11 cellular contexts compared by ENCODE assay signal in genomic region chr2:84846732-84847131, GRCh38. TPM values are rescaled to one million over a fixed set of nuclear protein-coding genes. Genes with fewer than 3 reads are reported as not detected.
DNase-seq lines count a peak whose midpoint lies in the region; ATAC-seq and TF ChIP-seq lines count a peak whose summit lies in the region.
"Had no signal": no experiment of that assay in that cellular context is flagged by ENCODE, and none has a peak within 500 bp of the region (broad histone marks: within the 10 kb centered on the region; RNA-seq: fewer than 3 reads in every experiment).

No MANE protein-coding gene starts in this region.

- no peak overlapping the region for H2BK12ac ChIP-seq in neuronal stem cell (ENCODE audit: low read length)

- no peaks in the 10 kb centered on the region for H3K27me3 Mint-ChIP-seq in CD4-positive, alpha-beta T cell
- no peaks in the 10 kb centered on the region for H3K27me3 Mint-ChIP-seq in central memory CD8-positive, alpha-beta T cell

- H3K36me3 ChIP-seq in neuronal stem cell (replicated peaks in 1 of 2; ENCODE audit: control insufficient read depth in 2 of 2, insufficient read depth in 2 of 2, low read length in 2 of 2): no peaks in the 10 kb centered on the region

- H3K9me3 Mint-ChIP-seq in CD4-positive, alpha-beta T cell: no peaks in the 10 kb centered on the region
- no peaks in the 10 kb centered on the region for H3K9me3 Mint-ChIP-seq in central memory CD8-positive, alpha-beta T cell

- H3K4me2 ChIP-seq in neuronal stem cell (ENCODE audit: insufficient read depth, low read length, poor library complexity, severe bottlenecking): no peak overlapping the region
- H3K4me2 ChIP-seq: KMS-11 had no signal

- H3K4ac ChIP-seq in neuronal stem cell (ENCODE audit: low read length): no peak overlapping the region

- H3K27ac ChIP-seq in CD4-positive, alpha-beta T cell (ENCODE audit: low read depth, low read length): peak overlapping the region; percentile 90
- H3K27ac ChIP-seq in neuronal stem cell (replicated peaks; ENCODE audit: low read length): no peak overlapping the region
- H3K27ac ChIP-seq: KMS-11 had no signal

- intact Hi-C loops in CD4-positive, alpha-beta T cell (cut with DNase I, micrococcal nuclease): loop anchor here in 1 of 2 experiments (1.0 to 2.0 kb wide), 5 partner anchors 9 to 64 kb away; no protein-coding TSS in a partner anchor

- H3K18ac ChIP-seq in neuronal stem cell (ENCODE audit: low read length): no peak overlapping the region

- whole genome bisulfite sequencing in neuronal stem cell (ENCODE audit: extremely low coverage in 2 of 2, insufficient read length in 2 of 2, insufficient replicate concordance in 1 of 2), 2 donors: no CpG with 5 or more reads among the region's 2 CpGs

- no peak overlapping the region for H2AFZ ChIP-seq in neuronal stem cell (ENCODE audit: low read length)

- no peak overlapping the region for H4K91ac ChIP-seq in neuronal stem cell (ENCODE audit: low read depth, low read length, poor library complexity)

- H3K4me3 Mint-ChIP-seq in CD4-positive, alpha-beta T cell: peak overlapping the region; percentile 84
- H3K4me3 Mint-ChIP-seq in central memory CD8-positive, alpha-beta T cell: peak overlapping the region; percentile 61

- CTCF ChIA-PET in CD4-positive, alpha-beta T cell (lab: Charles Lee): interaction anchor here (1.1 to 3.0 kb wide), 4 partner anchors 16 to 79 kb away, joined by 3 to 16 read pairs (median 4); no protein-coding TSS in a partner anchor

- H2BK120ac ChIP-seq in neuronal stem cell (ENCODE audit: low read depth, low read length): no peak overlapping the region

- H3K4me3 ChIP-seq in neuronal stem cell (ENCODE audit: low read length in 2 of 2): no peak overlapping the region

- no peak for DNase-seq in CD4-positive, alpha-beta T cell
- DNase-seq in RPMI7951 (ENCODE audit: low read depth) (peak; percentile 33), neuronal stem cell (ENCODE audit: low spot score) (no peak), activated gamma-delta T cell (lab: John Stamatoyannopoulos, UW) (no peak), LoVo (ENCODE audit: low spot score) (no peak), A172 (ENCODE audit: low spot score) (no peak)
- no peak for DNase-seq in central memory CD8-positive, alpha-beta T cell (ENCODE audit: low spot score in 2 of 2)
- DNase-seq: Caco-2, SW 1271 had no signal

- no peak overlapping the region for H2BK15ac ChIP-seq in neuronal stem cell (ENCODE audit: low read length)

- H4K8ac ChIP-seq in neuronal stem cell (ENCODE audit: low read depth, low read length): no peak overlapping the region

- H3K23ac ChIP-seq in neuronal stem cell (ENCODE audit: low read depth, low read length, poor library complexity): no peak overlapping the region

- peaks cover 64% of the 10 kb centered on the region for H3K36me3 Mint-ChIP-seq in CD4-positive, alpha-beta T cell (ENCODE audit: low read depth)
- H3K36me3 Mint-ChIP-seq in central memory CD8-positive, alpha-beta T cell (ENCODE audit: insufficient read depth): peaks cover 2% of the 10 kb centered on the region

- H2BK5ac ChIP-seq in neuronal stem cell (ENCODE audit: low read length): no peak overlapping the region

- no peaks in the 10 kb centered on the region for H3K9me3 ChIP-seq in CD4-positive, alpha-beta T cell (ENCODE audit: control insufficient read depth, low read length)
- H3K9me3 ChIP-seq in neuronal stem cell (replicated peaks in 1 of 2; ENCODE audit: control insufficient read depth in 2 of 2, insufficient read depth in 1 of 2, low read depth in 1 of 2, low read length in 2 of 2): peaks cover 0 to 2% of the 10 kb centered on the region in 2 donors
- H3K9me3 ChIP-seq: Caco-2 had no signal

- POLR2A ChIA-PET in CD4-positive, alpha-beta T cell (lab: Charles Lee): interaction anchor here (0.7 to 10.7 kb wide), 33 partner anchors 9 to 197 kb away, joined by 3 to 138 read pairs (median 5); partner anchors contain the start of genes TMSB10 and TRABD2A

- TF ChIP-seq CTCF in CD4-positive, alpha-beta T cell (IDR thresholded peaks at IDR 0.05): no peak

- H3K14ac ChIP-seq in neuronal stem cell (ENCODE audit: low read length): peak overlapping the region; percentile 11

- H3K27ac Mint-ChIP-seq in CD4-positive, alpha-beta T cell: peak overlapping the region; percentile 96
- peak overlapping the region; percentile 94 for H3K27ac Mint-ChIP-seq in central memory CD8-positive, alpha-beta T cell (ENCODE audit: low read depth)

- no peak overlapping the region for H2AK5ac ChIP-seq in neuronal stem cell (ENCODE audit: low read depth, low read length)

- no peaks in the 10 kb centered on the region for H3K79me1 ChIP-seq in neuronal stem cell (ENCODE audit: low read depth, low read length)

- H3K4me1 ChIP-seq in neuronal stem cell (ENCODE audit: control insufficient read depth in 2 of 2, insufficient read depth in 1 of 2, low read depth in 1 of 2, low read length in 2 of 2): peaks cover 0 to 2% of the 10 kb centered on the region in 2 donors
- H3K4me1 ChIP-seq: Caco-2 had no signal

- no peak overlapping the region for H3K9ac ChIP-seq in neuronal stem cell (ENCODE audit: low read depth, low read length, poor library complexity)
- H3K9ac ChIP-seq: KMS-11 had no signal

- peaks cover 95% of the 10 kb centered on the region for H3K4me1 Mint-ChIP-seq in CD4-positive, alpha-beta T cell (ENCODE audit: low read depth)
- H3K4me1 Mint-ChIP-seq in central memory CD8-positive, alpha-beta T cell: peaks cover 81% of the 10 kb centered on the region

- no peak for ATAC-seq in CD4-positive, alpha-beta T cell (ENCODE audit: poor library complexity)
- ATAC-seq in central memory CD8-positive, alpha-beta T cell (replicated peaks; ENCODE audit: extremely low read depth, poor library complexity, severe bottlenecking): no peak
- no peak for ATAC-seq in HG03108 (IDR thresholded peaks at IDR 0.05; ENCODE audit: unreplicated experiment)

- no peaks in the 10 kb centered on the region for H3K27me3 ChIP-seq in CD4-positive, alpha-beta T cell (ENCODE audit: control insufficient read depth, insufficient read depth, low read length)
- H3K27me3 ChIP-seq in neuronal stem cell (ENCODE audit: control insufficient read depth in 3 of 3, insufficient read depth in 3 of 3, low read depth in 1 of 3, low read length in 3 of 3): no peaks in the 10 kb centered on the region

RNA-seq across cellular contexts. Expression of gene TRABD2A, which starts 34.2 kb away (rescaled TPM):
- total RNA-seq in CD4-positive, alpha-beta T cell: 100 to 1,000 TPM; 166 to 170 TPM
- total RNA-seq in RPMI7951 (2014; rRNA removed; shearing (Covaris generic)): 5.3 and 7.1 TPM in 2 replicates
- polyA plus RNA-seq in neuronal stem cell (2013, experiment 1 of 2): 11.7 TPM
- 11.8 TPM for polyA plus RNA-seq in neuronal stem cell (2013, experiment 2 of 2)
- 10.6 and 12.6 TPM in 2 replicates for total RNA-seq in A172 (2014; rRNA removed; shearing (Covaris generic))

RNA-seq across cellular contexts. Expression of gene TMSB10, which starts 58.7 kb away (rescaled TPM):
- total RNA-seq in CD4-positive, alpha-beta T cell: 1,000 to 10,000 TPM; 1,969 to 2,001 TPM
- total RNA-seq in RPMI7951 (2014; rRNA removed; shearing (Covaris generic)): 10,908 and 12,539 TPM in 2 replicates
- 1,798 TPM for polyA plus RNA-seq in neuronal stem cell (2013, experiment 1 of 2)
- 1,767 TPM for polyA plus RNA-seq in neuronal stem cell (2013, experiment 2 of 2)
- total RNA-seq in A172 (2014; rRNA removed; shearing (Covaris generic)): 8,628 and 10,596 TPM in 2 replicates

Comparison
In these comparisons a context has a peak if more than half of its experiments do, and no peak if none do; other contexts are left out.
1. RNA of gene TRABD2A, which starts 34.2 kb away (total RNA-seq): 166 to 170 TPM in CD4-positive, alpha-beta T cell; 10.6 to 12.6 TPM in A172 and 5.3 to 7.1 TPM in RPMI7951; every median in the first group is over 10 times any median in the second.